Comparison of ENCODE assay signal across 14 cellular contexts in genomic region chr2:33577084-33577483, GRCh38.
"Had no signal": no experiment of that assay in that cellular context is flagged by ENCODE, and none has a peak within 500 bp of the region (broad histone marks: within the 10 kb centered on the region; RNA-seq: fewer than 3 reads in every experiment).

No MANE protein-coding gene starts in this region.

- H3K9me3 Mint-ChIP-seq: activated naive CD4-positive, alpha-beta T cell treated with anti-CD3 and anti-CD28 coated beads for 36 hours; activated T-helper 17 cell treated with anti-CD3 and anti-CD28 coated beads, Interleukin-2, amount 50 U/mL, for 72 hours had no signal

- H3K27me3 ChIP-seq: brain microvascular endothelial cell, esophagus squamous epithelium, foreskin keratinocyte, left lung, SJSA1 had no signal

- ATAC-seq: activated CD4-positive, alpha-beta T cell treated with anti-CD3 and anti-CD28 coated beads for 36 hours; activated T-helper 17 cell treated with anti-CD3 and anti-CD28 coated beads, Interleukin-2, amount 50 U/mL, for 72 hours; left lung; stimulated activated naive CD8-positive, alpha-beta T cell treated with anti-CD3 and anti-CD28 coated beads, Interleukin-15, Interleukin-2, amounts not matched to agents 100 U/mL and 50 U/mL, for 24 hours had no signal

- H3K36me3 ChIP-seq: esophagus squamous epithelium, left lung, thoracic aorta had no signal

- H3K9me3 ChIP-seq: esophagus squamous epithelium, left lung, SJSA1, thoracic aorta had no signal

- H3K27ac Mint-ChIP-seq: activated CD4-positive, alpha-beta T cell treated with anti-CD3 and anti-CD28 coated beads for 36 hours; activated naive CD4-positive, alpha-beta T cell treated with anti-CD3 and anti-CD28 coated beads for 36 hours; activated T-helper 17 cell treated with anti-CD3 and anti-CD28 coated beads, Interleukin-2, amount 50 U/mL, for 72 hours had no signal

- H3K27me3 Mint-ChIP-seq: activated CD4-positive, alpha-beta T cell treated with anti-CD3 and anti-CD28 coated beads for 36 hours; activated T-helper 17 cell treated with anti-CD3 and anti-CD28 coated beads, Interleukin-2, amount 50 U/mL, for 72 hours had no signal

- H3K27ac ChIP-seq: brain microvascular endothelial cell, esophagus squamous epithelium, foreskin keratinocyte, left lung, SJSA1, thoracic aorta, VCaP had no signal

- DNase-seq: activated CD4-positive, alpha-beta T cell treated with anti-CD3 and anti-CD28 coated beads for 36 hours; activated naive CD4-positive, alpha-beta T cell treated with anti-CD3 and anti-CD28 coated beads for 36 hours; brain microvascular endothelial cell; cerebellar nuclear complex; esophagus squamous epithelium; left lung; stimulated activated CD4-positive, alpha-beta T cell treated with anti-CD3 and anti-CD28 coated beads, Interleukin-2, amount 100 ng/mL, for 48 hours; stimulated activated naive CD8-positive, alpha-beta T cell treated with anti-CD3 and anti-CD28 coated beads, Interleukin-15, Interleukin-2, amounts not matched to agents 100 U/mL and 50 U/mL, for 24 hours; T1000 had no signal

- H3K4me1 ChIP-seq: esophagus squamous epithelium, foreskin keratinocyte, SJSA1 had no signal

- H3K4me3 ChIP-seq: esophagus squamous epithelium, left lung, SJSA1, thoracic aorta had no signal

- H3K4me3 Mint-ChIP-seq: activated CD4-positive, alpha-beta T cell treated with anti-CD3 and anti-CD28 coated beads for 36 hours; activated naive CD4-positive, alpha-beta T cell treated with anti-CD3 and anti-CD28 coated beads for 36 hours; activated T-helper 17 cell treated with anti-CD3 and anti-CD28 coated beads, Interleukin-2, amount 50 U/mL, for 72 hours had no signal
